ENCODE assay signal across 16 cellular contexts in genomic region chr6:31332637-31333602, GRCh38. TPM values are rescaled to one million over a fixed set of nuclear protein-coding genes. Genes with fewer than 3 reads are reported as not detected.
A peak's percentile ranks its signal among the peaks of the same experiment; 100 is the strongest.
DNase-seq lines count a peak whose midpoint lies in the region; ATAC-seq and TF ChIP-seq lines count a peak whose summit lies in the region.
"Had no signal": no experiment of that assay in that cellular context is flagged by ENCODE, and none has a peak within 500 bp of the region (broad histone marks: within the 10 kb centered on the region; RNA-seq: fewer than 3 reads in every experiment).

No MANE protein-coding gene starts in this region.

- intact Hi-C loops in activated CD4-positive, alpha-beta T cell treated with anti-CD3 and anti-CD28 coated beads, Interleukin-2, amount 10 ng/mL, durations not matched to agents 24 days and 14 days (cut with micrococcal nuclease) = no loop called here

- peaks cover 11% of the 10 kb centered on the region for H3K4me1 Mint-ChIP-seq in activated CD4-positive, alpha-beta T cell treated with anti-CD3 and anti-CD28 coated beads, Interleukin-2, amount 10 ng/mL, durations not matched to agents 24 days and 14 days
- peaks cover 24% of the 10 kb centered on the region for H3K4me1 Mint-ChIP-seq in activated naive CD8-positive, alpha-beta T cell treated with anti-CD3 and anti-CD28 coated beads, Interleukin-2, amount 50 U/mL, for 24 hours

- ATAC-seq in activated naive CD8-positive, alpha-beta T cell treated with anti-CD3 and anti-CD28 coated beads, Interleukin-2, amount 50 U/mL, for 24 hours = peak; percentile 95
- no peak for ATAC-seq in GM21619 (IDR thresholded peaks at IDR 0.05; ENCODE audit: unreplicated experiment)

- H3K27me3 ChIP-seq in BLaER1 treated with 17β-estradiol and CSF1 and Interleukin-3, amounts not matched to agents 10 nM and 100 nM = no peaks in the 10 kb centered on the region
- H3K27me3 ChIP-seq in GM06990 (replicated peaks; ENCODE audit: control insufficient read depth, insufficient read depth, low read length) (no peaks in the 10 kb centered on the region), HAP-1 (ENCODE audit: low read depth) (no peaks in the 10 kb centered on the region)
- H3K27me3 ChIP-seq: SJSA1 had no signal

- peak overlapping the region; percentile 31 for H3K4me3 Mint-ChIP-seq in activated CD4-positive, alpha-beta T cell treated with anti-CD3 and anti-CD28 coated beads, Interleukin-2, amount 10 ng/mL, durations not matched to agents 24 days and 14 days
- H3K4me3 Mint-ChIP-seq in activated naive CD8-positive, alpha-beta T cell treated with anti-CD3 and anti-CD28 coated beads, Interleukin-2, amount 50 U/mL, for 24 hours = peak overlapping the region; percentile 41

- H3K4me2 ChIP-seq in BLaER1 treated with 17β-estradiol and CSF1 and Interleukin-3, amounts not matched to agents 10 nM and 100 nM = peak overlapping the region in 10 of 11 experiments; percentile 9 to 79 (median 54); a peak in 18 of 22 replicates

- in situ Hi-C loops in HAP-1 (cut with MboI; ENCODE audit: low sequenced_read_pairs) = no loop called here

- peaks cover 46 to 95% (median 66%) of the 10 kb centered on the region in 11 experiments for H3K9me3 ChIP-seq in BLaER1 treated with 17β-estradiol and CSF1 and Interleukin-3, amounts not matched to agents 10 nM and 100 nM (replicated peaks in 1 of 11)
- H3K9me3 ChIP-seq in HAP-1 = no peaks in the 10 kb centered on the region

- no peaks in the 10 kb centered on the region for H3K27me3 Mint-ChIP-seq in activated CD4-positive, alpha-beta T cell treated with anti-CD3 and anti-CD28 coated beads, Interleukin-2, amount 10 ng/mL, durations not matched to agents 24 days and 14 days
- H3K27me3 Mint-ChIP-seq in activated naive CD8-positive, alpha-beta T cell treated with anti-CD3 and anti-CD28 coated beads, Interleukin-2, amount 50 U/mL, for 24 hours = peaks cover 2% of the 10 kb centered on the region

- peaks cover 39% of the 10 kb centered on the region for H3K9me3 Mint-ChIP-seq in activated CD4-positive, alpha-beta T cell treated with anti-CD3 and anti-CD28 coated beads, Interleukin-2, amount 10 ng/mL, durations not matched to agents 24 days and 14 days
- peaks cover 57% of the 10 kb centered on the region for H3K9me3 Mint-ChIP-seq in activated naive CD8-positive, alpha-beta T cell treated with anti-CD3 and anti-CD28 coated beads, Interleukin-2, amount 50 U/mL, for 24 hours

- peak; percentile 36 for DNase-seq in GM06990 (ENCODE audit: extremely low read depth, insufficient read length)
- peak; percentile 72 for DNase-seq in activated CD4-positive, alpha-beta T cell treated with anti-CD3 and anti-CD28 coated beads, Interleukin-2, amount 10 ng/mL, durations not matched to agents 24 days and 14 days
- DNase-seq in activated naive CD8-positive, alpha-beta T cell treated with anti-CD3 and anti-CD28 coated beads, Interleukin-2, amount 50 U/mL, for 24 hours = peak; percentile 20
- no peak for DNase-seq in NCI-H1694 treated with DMSO at 0.1 percent for 48 hours (lab: John Stamatoyannopoulos, UW)
- DNase-seq in HAP-1 (ENCODE audit: low spot score in 2 of 2) = no peak
- DNase-seq in HuH-7 (ENCODE audit: low spot score) = no peak
- DNase-seq: activated effector memory CD4-positive, alpha-beta T cell treated with Interleukin-2 at 50 U/mL for 16 hours; cerebellar nuclear complex; DMS79 treated with DMSO at 0.1 percent for 48 hours; glutamatergic neuron; kidney glomerular epithelial cell; stimulated activated naive CD4-positive, alpha-beta T cell treated with Interleukin-2 at 50 U/mL for 16 hours had no signal

- H3K36me3 Mint-ChIP-seq in activated CD4-positive, alpha-beta T cell treated with anti-CD3 and anti-CD28 coated beads, Interleukin-2, amount 10 ng/mL, durations not matched to agents 24 days and 14 days (ENCODE audit: low read depth) = peaks cover 10% of the 10 kb centered on the region
- peaks cover 23% of the 10 kb centered on the region for H3K36me3 Mint-ChIP-seq in activated naive CD8-positive, alpha-beta T cell treated with anti-CD3 and anti-CD28 coated beads, Interleukin-2, amount 50 U/mL, for 24 hours (ENCODE audit: low read depth)

- no peaks in the 10 kb centered on the region for H4K20me1 ChIP-seq in BLaER1 treated with 17β-estradiol and CSF1 and Interleukin-3, amounts not matched to agents 10 nM and 100 nM

- no peak for TF ChIP-seq CTCF in GM06990 (IDR thresholded peaks at IDR 0.05; ENCODE audit: insufficient read depth, low read length, poor library complexity, severe bottlenecking)

- H3K9ac ChIP-seq in BLaER1 treated with 17β-estradiol and CSF1 and Interleukin-3, amounts not matched to agents 10 nM and 100 nM = peak overlapping the region in 3 of 11 experiments; percentile 25 to 67 (median 49); a peak in 4 of 22 replicates

- H3K27ac Mint-ChIP-seq in activated CD4-positive, alpha-beta T cell treated with anti-CD3 and anti-CD28 coated beads, Interleukin-2, amount 10 ng/mL, durations not matched to agents 24 days and 14 days = peak overlapping the region; percentile 51
- H3K27ac Mint-ChIP-seq in activated naive CD8-positive, alpha-beta T cell treated with anti-CD3 and anti-CD28 coated beads, Interleukin-2, amount 50 U/mL, for 24 hours = peak overlapping the region; percentile 89

- 0 out of 22 replicates have a peak, but pooled peaks cover 0 to 3% (median 0%) of the 10 kb centered on the region in 11 experiments for H3K36me3 ChIP-seq in BLaER1 treated with 17β-estradiol and CSF1 and Interleukin-3, amounts not matched to agents 10 nM and 100 nM
- H3K36me3 ChIP-seq in GM06990 (ENCODE audit: control insufficient read depth, insufficient read depth, low read length) = no peaks in the 10 kb centered on the region
- no peaks in the 10 kb centered on the region for H3K36me3 ChIP-seq in HAP-1 (replicated peaks)
- H3K36me3 ChIP-seq: SJSA1 had no signal

- peaks cover 4 to 23% (median 15%) of the 10 kb centered on the region in 10 experiments; a peak in 17 of 20 replicates for H3K4me1 ChIP-seq in BLaER1 treated with 17β-estradiol and CSF1 and Interleukin-3, amounts not matched to agents 10 nM and 100 nM
- H3K4me1 ChIP-seq in HAP-1 = no peaks in the 10 kb centered on the region
- H3K4me1 ChIP-seq: SJSA1 had no signal

- H3K4me3 ChIP-seq in BLaER1 treated with 17β-estradiol and CSF1 and Interleukin-3, amounts not matched to agents 10 nM and 100 nM = no peak overlapping the region
- no peak overlapping the region for H3K4me3 ChIP-seq in GM06990 (replicated peaks; ENCODE audit: low read depth, low read length)
- H3K4me3 ChIP-seq in HAP-1 = no peak overlapping the region
- H3K4me3 ChIP-seq: SJSA1 had no signal

- peak overlapping the region in 8 of 11 experiments; percentile 48 to 87 (median 65); a peak in 15 of 22 replicates for H3K27ac ChIP-seq in BLaER1 treated with 17β-estradiol and CSF1 and Interleukin-3, amounts not matched to agents 10 nM and 100 nM
- H3K27ac ChIP-seq: HL-60, SJSA1 had no signal

RNA-seq across cellular contexts. Expression of gene HLA-B, which starts 24.1 kb away (rescaled TPM):
- total RNA-seq in activated CD4-positive, alpha-beta T cell treated with anti-CD3 and anti-CD28 coated beads, Interleukin-2, amount 10 ng/mL, durations not matched to agents 24 days and 14 days = 3,406 and 3,483 TPM in 2 replicates

Comparison
In these comparisons a context has a peak if more than half of its experiments do, and no peak if none do; other contexts are left out.
1. DNase-seq: peak in GM06990 (single experiment), activated CD4-positive, alpha-beta T cell treated with anti-CD3 and anti-CD28 coated beads, Interleukin-2, amount 10 ng/mL, durations not matched to agents 24 days and 14 days (single experiment) and activated naive CD8-positive, alpha-beta T cell treated with anti-CD3 and anti-CD28 coated beads, Interleukin-2, amount 50 U/mL, for 24 hours (single experiment); none in NCI-H1694 treated with DMSO at 0.1 percent for 48 hours (single experiment), HAP-1 (0 of 2) and HuH-7 (single experiment).